In the genomic region with DNA sequence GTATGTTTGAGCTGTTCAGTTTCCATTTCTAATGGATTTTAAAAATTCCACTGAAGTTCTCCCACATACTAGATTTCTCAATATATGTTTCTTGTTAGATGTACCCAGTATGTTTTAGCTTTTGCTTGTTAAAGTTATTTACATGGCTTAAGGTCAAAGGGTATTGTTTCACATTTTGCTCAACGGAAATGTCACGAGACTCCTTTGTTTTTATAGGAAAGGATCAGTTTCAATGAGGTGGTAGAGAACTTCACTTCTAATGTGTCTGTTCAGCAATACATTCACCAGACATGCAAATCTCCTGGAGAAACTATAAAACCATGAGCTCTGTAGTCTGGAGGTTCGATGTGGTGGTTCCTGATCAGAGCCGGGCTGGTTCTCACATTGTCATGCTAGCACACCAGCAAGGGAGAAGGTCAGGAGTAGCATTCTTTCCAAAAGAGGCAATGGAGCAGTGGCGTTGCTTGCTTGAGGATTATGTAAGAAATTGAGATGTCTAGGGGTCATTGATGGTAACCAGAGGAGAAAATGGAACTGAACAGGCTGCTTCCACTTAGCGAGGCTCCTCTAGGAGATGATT, we compare ENCODE assay signal across 16 cellular contexts.
DNase-seq lines count a peak whose midpoint lies in the region; ATAC-seq and TF ChIP-seq lines count a peak whose summit lies in the region.
"Had no signal": no experiment of that assay in that cellular context is flagged by ENCODE, and none has a peak within 500 bp of the region (broad histone marks: within the 10 kb centered on the region; RNA-seq: fewer than 3 reads in every experiment).

No MANE protein-coding gene starts in this region.

- no peak overlapping the region for H3K9ac ChIP-seq in adipocyte (ENCODE audit: low read length)

- H3K9me3 Mint-ChIP-seq in GM23338, result no peaks in the 10 kb centered on the region
- H3K9me3 Mint-ChIP-seq: CD8-positive, alpha-beta T cell had no signal

- DNase-seq in GM23338 (ENCODE audit: low spot score) (no peak), adipocyte (ENCODE audit: low read depth) (peak; percentile 63), fibroblast of gingiva (ENCODE audit: low read depth) (peak; percentile 80), sigmoid colon (no peak), body of pancreas (no peak), AG08395 (ENCODE audit: low spot score) (no peak)
- DNase-seq: BE2C; CD8-positive, alpha-beta T cell; COR-L47; DMS153; DND-41; GDM1 had no signal

- no peaks in the 10 kb centered on the region for H3K36me3 Mint-ChIP-seq in GM23338 (ENCODE audit: low read depth)
- H3K36me3 Mint-ChIP-seq: CD8-positive, alpha-beta T cell had no signal

- H3K27ac ChIP-seq in GM23338 (ENCODE audit: low read depth), result no peak overlapping the region
- peak overlapping the region; percentile 38 to 73 (median 70) for H3K27ac ChIP-seq in sigmoid colon
- no peak overlapping the region for H3K27ac ChIP-seq in body of pancreas
- H3K27ac ChIP-seq: C4-2B, HL-60 had no signal

- ATAC-seq in GM23338, result no peak
- ATAC-seq in body of pancreas, result no peak
- ATAC-seq in HG02759 (IDR thresholded peaks at IDR 0.05; ENCODE audit: unreplicated experiment), result no peak
- ATAC-seq: CD8-positive, alpha-beta T cell; HCT116 had no signal

- 85 to 87% methylated on average over 6 of the region's 6 CpGs for WGBS in sigmoid colon, 2 donors
- WGBS in body of pancreas, 2 donors, result 69 to 70% methylated on average over 6 of the region's 6 CpGs

- H3K79me2 ChIP-seq in GM23338 (replicated peaks; ENCODE audit: insufficient read depth), result no peaks in the 10 kb centered on the region

- H4K20me1 ChIP-seq in GM23338 (replicated peaks; ENCODE audit: insufficient read depth), result no peaks in the 10 kb centered on the region

- H3K36me3 ChIP-seq in GM23338 (ENCODE audit: insufficient read depth) (no peaks in the 10 kb centered on the region), adipocyte (ENCODE audit: control insufficient read depth, insufficient read depth, low read length, severe bottlenecking) (no peaks in the 10 kb centered on the region), sigmoid colon (no peaks in the 10 kb centered on the region), body of pancreas (replicated peaks in 1 of 2; ENCODE audit: insufficient read depth in 1 of 2, low read depth in 2 of 2) (no peaks in the 10 kb centered on the region)
- H3K36me3 ChIP-seq: BE2C had no signal

- TF ChIP-seq CTCF in GM23338 (conservative IDR thresholded peaks at IDR 0.05; ENCODE audit: low read depth in 2 of 2) (no peak), sigmoid colon (IDR thresholded peaks at IDR 0.05) (no peak), body of pancreas (IDR thresholded peaks at IDR 0.05) (no peak)

- no peak for TF ChIP-seq EP300 in sigmoid colon (IDR thresholded peaks at IDR 0.05)

- no peak overlapping the region for H3K27ac Mint-ChIP-seq in GM23338
- H3K27ac Mint-ChIP-seq: CD8-positive, alpha-beta T cell had no signal

- no peaks in the 10 kb centered on the region for H3K27me3 ChIP-seq in GM23338 (ENCODE audit: insufficient read depth)
- peaks cover 6% of the 10 kb centered on the region for H3K27me3 ChIP-seq in adipocyte (replicated peaks; ENCODE audit: control insufficient read depth, insufficient read depth, low read length)
- H3K27me3 ChIP-seq in sigmoid colon, result no peaks in the 10 kb centered on the region
- H3K27me3 ChIP-seq in body of pancreas, result no peaks in the 10 kb centered on the region

- H3K4me2 ChIP-seq in GM23338, result no peak overlapping the region

- peaks cover 19% of the 10 kb centered on the region for H3K4me1 ChIP-seq in GM23338 (ENCODE audit: insufficient read depth)
- H3K4me1 ChIP-seq in adipocyte (ENCODE audit: control insufficient read depth, insufficient read depth, low read length), result peaks cover 40% of the 10 kb centered on the region
- peaks cover 0 to 41% (median 32%) of the 10 kb centered on the region in 4 donors for H3K4me1 ChIP-seq in sigmoid colon
- no peaks in the 10 kb centered on the region for H3K4me1 ChIP-seq in body of pancreas
- H3K4me1 ChIP-seq: BE2C had no signal

- no peak overlapping the region for H3K4me3 Mint-ChIP-seq in GM23338
- H3K4me3 Mint-ChIP-seq: CD8-positive, alpha-beta T cell had no signal

- no peak overlapping the region for H3K4me3 ChIP-seq in GM23338
- H3K4me3 ChIP-seq in adipocyte (ENCODE audit: low read length), result no peak overlapping the region
- peak overlapping the region in 1 of 4 donors; percentile 3 for H3K4me3 ChIP-seq in sigmoid colon
- no peak overlapping the region for H3K4me3 ChIP-seq in body of pancreas

- H3K4me1 Mint-ChIP-seq in GM23338, result peaks cover 19% of the 10 kb centered on the region

- no peak for TF ChIP-seq POLR2A in sigmoid colon (IDR thresholded peaks at IDR 0.05)
- TF ChIP-seq POLR2A in body of pancreas (IDR thresholded peaks at IDR 0.05), result no peak

- H3K9me3 ChIP-seq in adipocyte (ENCODE audit: control insufficient read depth, low read length) (no peaks in the 10 kb centered on the region), sigmoid colon (no peaks in the 10 kb centered on the region), body of pancreas (no peaks in the 10 kb centered on the region)
- H3K9me3 ChIP-seq: BE2C had no signal

- peaks cover 2% of the 10 kb centered on the region for H3K27me3 Mint-ChIP-seq in GM23338 (ENCODE audit: insufficient read depth, low read depth, poor library complexity)

- H2AFZ ChIP-seq in GM23338, result peak overlapping the region; percentile 73

- no peaks in the 10 kb centered on the region for H3F3A ChIP-seq in GM23338 (replicated peaks; ENCODE audit: low read depth)

- intact Hi-C loops in sigmoid colon (cut with DNase I) (no loop called here), body of pancreas (cut with DNase I) (no loop called here)

- H3K9me2 ChIP-seq in GM23338 (ENCODE audit: insufficient read depth), result peaks cover 21% of the 10 kb centered on the region; the same call in 1 of the 2 replicates

TF ChIP-seq in GM23338, 12 proteins besides CTCF, POLR2A, EP300 and RAD21 (continues in another document):
- TF ChIP-seq NANOG (IDR thresholded peaks at IDR 0.05; ENCODE audit: borderline replicate concordance) (no peak), ZNF331 (CRISPR knock-in tag; IDR thresholded peaks at IDR 0.05; ENCODE audit: low read depth) (no peak), STAT1 (IDR thresholded peaks at IDR 0.05; ENCODE audit: unreplicated experiment) (no peak), POLR2AphosphoS5 (IDR thresholded peaks at IDR 0.05; ENCODE audit: low read depth) (no peak), ZNF114 (CRISPR knock-in tag; IDR thresholded peaks at IDR 0.05) (no peak)
- TF ChIP-seq, protein P1, sequence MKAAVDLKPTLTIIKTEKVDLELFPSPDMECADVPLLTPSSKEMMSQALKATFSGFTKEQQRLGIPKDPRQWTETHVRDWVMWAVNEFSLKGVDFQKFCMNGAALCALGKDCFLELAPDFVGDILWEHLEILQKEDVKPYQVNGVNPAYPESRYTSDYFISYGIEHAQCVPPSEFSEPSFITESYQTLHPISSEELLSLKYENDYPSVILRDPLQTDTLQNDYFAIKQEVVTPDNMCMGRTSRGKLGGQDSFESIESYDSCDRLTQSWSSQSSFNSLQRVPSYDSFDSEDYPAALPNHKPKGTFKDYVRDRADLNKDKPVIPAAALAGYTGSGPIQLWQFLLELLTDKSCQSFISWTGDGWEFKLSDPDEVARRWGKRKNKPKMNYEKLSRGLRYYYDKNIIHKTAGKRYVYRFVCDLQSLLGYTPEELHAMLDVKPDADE (IDR thresholded peaks at IDR 0.05), result no peak

Comparison
In these comparisons a context has a peak if more than half of its experiments do, and no peak if none do; other contexts are left out.
1. DNase-seq: peak in adipocyte (single experiment) and fibroblast of gingiva (single experiment); none in GM23338 (single experiment), sigmoid colon (single experiment), body of pancreas (0 of 4) and AG08395 (single experiment).
2. H3K27ac ChIP-seq: peak in sigmoid colon (4 of 4); none in GM23338 (single experiment) and body of pancreas (0 of 4).